Comparison of ENCODE assay signal across 15 cellular contexts in genomic region chr3:42660131-42660715, GRCh38. TPM values are rescaled to one million over a fixed set of nuclear protein-coding genes. Genes with fewer than 3 reads are reported as not detected.
DNase-seq lines count a peak whose midpoint lies in the region; ATAC-seq, FAIRE-seq and TF ChIP-seq lines count a peak whose summit lies in the region.
"Had no signal": no experiment of that assay in that cellular context is flagged by ENCODE, and none has a peak within 500 bp of the region (broad histone marks: within the 10 kb centered on the region; RNA-seq: fewer than 3 reads in every experiment).

No MANE protein-coding gene starts in this region.

- H3K4me3 ChIP-seq in NT2/D1 (ENCODE audit: insufficient read length, low read depth) (no peak overlapping the region), sigmoid colon (no peak overlapping the region)

- no peak for ATAC-seq in GM19455 (IDR thresholded peaks at IDR 0.05; ENCODE audit: unreplicated experiment)

- no peak for TF ChIP-seq EP300 in sigmoid colon (IDR thresholded peaks at IDR 0.05)

- H3K9me3 Mint-ChIP-seq in CD14-positive monocyte, result peaks cover 0 to 3% (median 0%) of the 10 kb centered on the region in 7 donors
- no peaks in the 10 kb centered on the region for H3K9me3 Mint-ChIP-seq in activated T-cell treated with anti-CD3 and anti-CD28 coated beads, Interleukin-2, amount 50 U/mL, for 24 hours
- H3K9me3 Mint-ChIP-seq: activated T-cell treated with anti-CD3 and anti-CD28 coated beads, Interleukin-2, amount 50 U/mL, for 72 hours; immature natural killer cell; T-helper 2 cell treated with Interferon-gamma antibody and Interleukin-4, amounts not matched to agents 5 μg/mL and 100 μg/mL, for 36 hours had no signal

- no peak for TF ChIP-seq POLR2A in sigmoid colon (IDR thresholded peaks at IDR 0.05)

- peaks cover 9% of the 10 kb centered on the region for H3K4me1 ChIP-seq in NT2/D1 (ENCODE audit: insufficient read depth, insufficient read length)
- peaks cover 0 to 55% (median 43%) of the 10 kb centered on the region in 4 donors for H3K4me1 ChIP-seq in sigmoid colon

- no peak for FAIRE-seq in frontal cortex (lab: Jason Lieb, UNC)
- FAIRE-seq: RCC 7860 had no signal

- peaks cover 22 to 49% of the 10 kb centered on the region in 2 donors for H3K36me3 Mint-ChIP-seq in CD14-positive monocyte
- no peaks in the 10 kb centered on the region for H3K36me3 Mint-ChIP-seq in activated T-cell treated with anti-CD3 and anti-CD28 coated beads, Interleukin-2, amount 50 U/mL, for 24 hours (ENCODE audit: low read depth)
- H3K36me3 Mint-ChIP-seq: immature natural killer cell had no signal

- TF ChIP-seq CTCF in CD14-positive monocyte (IDR thresholded peaks at IDR 0.05) (no peak), sigmoid colon (IDR thresholded peaks at IDR 0.05) (no peak)

- peaks cover 68% of the 10 kb centered on the region for H3K36me3 ChIP-seq in NT2/D1 (ENCODE audit: insufficient read depth, insufficient read length, low read length)
- peaks cover 0 to 26% (median 4%) of the 10 kb centered on the region in 4 donors for H3K36me3 ChIP-seq in sigmoid colon

- peak overlapping the region; percentile 27 for H3K9ac ChIP-seq in NT2/D1 (ENCODE audit: insufficient read length, low read depth)
- H3K9ac ChIP-seq: parathyroid adenoma had no signal

- H3K27ac Mint-ChIP-seq in CD14-positive monocyte, result peak overlapping the region in 4 of 7 donors; percentile 38 to 65 (median 62)
- no peak overlapping the region for H3K27ac Mint-ChIP-seq in activated T-cell treated with anti-CD3 and anti-CD28 coated beads, Interleukin-2, amount 50 U/mL, for 24 hours
- H3K27ac Mint-ChIP-seq: activated T-cell treated with anti-CD3 and anti-CD28 coated beads, Interleukin-2, amount 50 U/mL, for 72 hours; T-helper 2 cell treated with Interferon-gamma antibody and Interleukin-4, amounts not matched to agents 5 μg/mL and 100 μg/mL, for 36 hours had no signal

- no peak overlapping the region for H3K4me3 Mint-ChIP-seq in CD14-positive monocyte
- no peak overlapping the region for H3K4me3 Mint-ChIP-seq in activated T-cell treated with anti-CD3 and anti-CD28 coated beads, Interleukin-2, amount 50 U/mL, for 24 hours
- H3K4me3 Mint-ChIP-seq: activated T-cell treated with anti-CD3 and anti-CD28 coated beads, Interleukin-2, amount 50 U/mL, for 72 hours; immature natural killer cell; T-helper 2 cell treated with Interferon-gamma antibody and Interleukin-4, amounts not matched to agents 5 μg/mL and 100 μg/mL, for 36 hours had no signal

- H3K27ac ChIP-seq in sigmoid colon, result peak overlapping the region; percentile 27 to 93 (median 53)
- H3K27ac ChIP-seq: parathyroid adenoma had no signal

- intact Hi-C loops in CD14-positive monocyte (cut with micrococcal nuclease) (no loop called here), sigmoid colon (cut with DNase I) (no loop called here)

- H3K27me3 ChIP-seq in NT2/D1 (ENCODE audit: insufficient read depth, insufficient read length) (no peaks in the 10 kb centered on the region), sigmoid colon (no peaks in the 10 kb centered on the region)

- H3K9me3 ChIP-seq in NT2/D1 (ENCODE audit: insufficient read depth, low read length), result no peaks in the 10 kb centered on the region
- no peaks in the 10 kb centered on the region for H3K9me3 ChIP-seq in sigmoid colon

- DNase-seq in CD14-positive monocyte (ENCODE audit: low spot score) (no peak), NT2/D1 (ENCODE audit: low read depth, low spot score) (no peak), frontal cortex (ENCODE audit: low spot score in 2 of 2) (peak; percentile 45 to 62), sigmoid colon (peak; percentile 68), NCI-H446 treated with DMSO at 0.1 percent for 48 hours (lab: John Stamatoyannopoulos, UW) (no peak), GF-D8 (lab: John Stamatoyannopoulos, UW) (no peak)
- no peak for DNase-seq in activated T-cell treated with anti-CD3 and anti-CD28 coated beads, Interleukin-2, amount 50 U/mL, for 24 hours
- DNase-seq: activated CD4-positive, alpha-beta T cell treated with anti-CD3 and anti-CD28 coated beads for 48 hours; immature natural killer cell; NCI-H1092 treated with DMSO at 0.1 percent for 48 hours had no signal

- 56 to 75% methylated on average over 6 of the region's 6 CpGs for WGBS in sigmoid colon, 2 donors

- H3K4me1 Mint-ChIP-seq in CD14-positive monocyte, result peaks cover 36% of the 10 kb centered on the region
- H3K4me1 Mint-ChIP-seq in activated T-cell treated with anti-CD3 and anti-CD28 coated beads, Interleukin-2, amount 50 U/mL, for 24 hours (ENCODE audit: low read depth), result no peaks in the 10 kb centered on the region

- H3K27me3 Mint-ChIP-seq in CD14-positive monocyte (ENCODE audit: low read depth in 3 of 3), result peaks cover 0 to 3% (median 1%) of the 10 kb centered on the region in 3 donors
- H3K27me3 Mint-ChIP-seq in activated T-cell treated with anti-CD3 and anti-CD28 coated beads, Interleukin-2, amount 50 U/mL, for 24 hours, result no peaks in the 10 kb centered on the region

RNA-seq across cellular contexts. Expression of gene ZBTB47, which starts 6.7 kb away (rescaled TPM):
- polyA plus RNA-seq in CD14-positive monocyte, result under 1 TPM; 0.35 to 0.41 TPM
- 19.6 TPM for total RNA-seq in frontal cortex
- 10 to 100 TPM; 34.9 to 74.8 (median 56.9) TPM for total RNA-seq in sigmoid colon
- 10 to 100 TPM in 1 of 3 donors, 1 to 10 TPM in 2; 6.2 to 21.0 (median 9.5) TPM for polyA plus RNA-seq in sigmoid colon

RNA-seq across cellular contexts. Expression of gene KLHL40, which starts 25.1 kb away (rescaled TPM):
- polyA plus RNA-seq in CD14-positive monocyte (not detected), sigmoid colon (not detected)
- total RNA-seq in frontal cortex (0.41 TPM), sigmoid colon (under 1 TPM in 1 of 4 donors, not detected in 3; under 0.01 TPM)
- total RNA-seq: activated T-cell treated with anti-CD3 and anti-CD28 coated beads, Interleukin-2, amount 50 U/mL, for 72 hours had no signal
- polyA plus RNA-seq: immature natural killer cell had no signal

RNA-seq across cellular contexts. Expression of gene HHATL, which starts 42.4 kb away (rescaled TPM):
- polyA plus RNA-seq in CD14-positive monocyte (not detected), sigmoid colon (1 to 10 TPM in 1 of 3 donors, under 1 TPM in 1, not detected in 1; 0.31 to 1.4 TPM)
- total RNA-seq in frontal cortex (not detected), sigmoid colon (not detected)
- total RNA-seq: activated T-cell treated with anti-CD3 and anti-CD28 coated beads, Interleukin-2, amount 50 U/mL, for 72 hours had no signal
- polyA plus RNA-seq: immature natural killer cell had no signal

RNA-seq across cellular contexts. Expression of gene NKTR, which starts 59.7 kb away (rescaled TPM):
- polyA plus RNA-seq in CD14-positive monocyte (1 to 10 TPM; 2.6 to 5.8 TPM), sigmoid colon (10 to 100 TPM in 1 of 3 donors, 1 to 10 TPM in 2; 1.8 to 27.9 (median 2.5) TPM)
- total RNA-seq in frontal cortex (110 TPM), sigmoid colon (100 to 1,000 TPM in 1 of 4 donors, 10 to 100 TPM in 3; 81.3 to 130 (median 84.4) TPM)

Comparison
In these comparisons a context has a peak if more than half of its experiments do, and no peak if none do; other contexts are left out.
1. DNase-seq: peak in frontal cortex (2 of 2) and sigmoid colon (single experiment); none in CD14-positive monocyte (single experiment), NT2/D1 (single experiment), NCI-H446 treated with DMSO at 0.1 percent for 48 hours (single experiment), activated T-cell treated with anti-CD3 and anti-CD28 coated beads, Interleukin-2, amount 50 U/mL, for 24 hours (single experiment) and GF-D8 (single experiment).